ENCODE assay signal across 8 cellular contexts in genomic region chr17:7857724-7858486, GRCh38. TPM values are rescaled to one million over a fixed set of nuclear protein-coding genes. Genes with fewer than 3 reads are reported as not detected.
DNase-seq lines count a peak whose midpoint lies in the region; ATAC-seq and TF ChIP-seq lines count a peak whose summit lies in the region.

A gene with protein sequence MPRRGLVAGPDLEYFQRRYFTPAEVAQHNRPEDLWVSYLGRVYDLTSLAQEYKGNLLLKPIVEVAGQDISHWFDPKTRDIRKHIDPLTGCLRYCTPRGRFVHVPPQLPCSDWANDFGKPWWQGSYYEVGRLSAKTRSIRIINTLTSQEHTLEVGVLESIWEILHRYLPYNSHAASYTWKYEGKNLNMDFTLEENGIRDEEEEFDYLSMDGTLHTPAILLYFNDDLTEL (plus strand): TSS chr17:7858003. CDS start chr17:7858135, 132 bp downstream.

- H2AK5ac ChIP-seq in H9 (ENCODE audit: insufficient read length, low read length) = no peak within 1 kb of the TSS

- H3K79me2 ChIP-seq in H9 (ENCODE audit: insufficient read depth, low read length) (no peaks in the 10 kb centered on the region), parathyroid adenoma (peaks cover 8% of the 10 kb centered on the region)

- H3T11ph ChIP-seq in H9 (ENCODE audit: low read length) = no peak within 1 kb of the TSS

- no peak within 1 kb of the TSS for H3K23ac ChIP-seq in H9 (ENCODE audit: insufficient read length, low read depth, low read length)

- no peak within 1 kb of the TSS for H4K91ac ChIP-seq in H9 (ENCODE audit: insufficient read length, low read depth, low read length)

- ATAC-seq in activated naive CD4-positive, alpha-beta T cell treated with anti-CD3 and anti-CD28 coated beads, Interleukin-2, amount 50 U/mL, for 72 hours = peak; percentile 57 to 58

- H3K4me1 ChIP-seq in H9 (ENCODE audit: insufficient read depth, low read length) (no peaks in the 10 kb centered on the region; the same call in 1 of the 2 replicates), cardiac muscle cell (ENCODE audit: low read depth) (peaks cover 27% of the 10 kb centered on the region), parathyroid adenoma (peaks cover 13% of the 10 kb centered on the region)

- H3K4me1 Mint-ChIP-seq in H9 = peaks cover 18 to 24% of the 10 kb centered on the region in 2 experiments
- H3K4me1 Mint-ChIP-seq in type B pancreatic cell (ENCODE audit: unreplicated experiment) = peaks cover 28% of the 10 kb centered on the region

- H3K9me3 Mint-ChIP-seq in H9 (0 out of 5 replicates have a peak, but pooled peaks cover 0 to 3% of the 10 kb centered on the region in 2 experiments), type B pancreatic cell (no peaks in the 10 kb centered on the region)
- no peaks in the 10 kb centered on the region for H3K9me3 Mint-ChIP-seq in activated naive CD4-positive, alpha-beta T cell treated with anti-CD3 and anti-CD28 coated beads, Interleukin-2, amount 50 U/mL, for 72 hours

- H3K4me3 ChIP-seq in MG63 = peak within 1 kb of the TSS; percentile 82
- peak within 1 kb of the TSS; percentile 81 for H3K4me3 ChIP-seq in SK-N-MC
- H3K4me3 ChIP-seq in cardiac muscle cell = peak within 1 kb of the TSS; percentile 58
- peak within 1 kb of the TSS; percentile 80 for H3K4me3 ChIP-seq in parathyroid adenoma (ENCODE audit: low read depth, low read length)

- H3K27ac ChIP-seq in H9 (ENCODE audit: insufficient read length, low read depth, low read length) (no peak within 1 kb of the TSS), SK-N-MC (peak within 1 kb of the TSS; percentile 92), cardiac muscle cell (peak within 1 kb of the TSS; percentile 87), parathyroid adenoma (peak within 1 kb of the TSS; percentile 96)

- H3K23me2 ChIP-seq in H9 (ENCODE audit: insufficient read length, low read depth, low read length, poor library complexity, severe bottlenecking) = peaks cover 29% of the 10 kb centered on the region

- H3K27me3 ChIP-seq in H9 (ENCODE audit: insufficient read depth, low read length) (peaks cover 20% of the 10 kb centered on the region; the same call in 1 of the 2 replicates), MG63 (no peaks in the 10 kb centered on the region), cardiac muscle cell (no peaks in the 10 kb centered on the region), parathyroid adenoma (ENCODE audit: control insufficient read depth, insufficient read depth, low read length) (no peaks in the 10 kb centered on the region)

- no CpG with 5 or more reads among the region's 48 CpGs for WGBS in H9 (ENCODE audit: extremely low coverage, insufficient read length, low lambda C conversion rate)

- no peak within 1 kb of the TSS for H2AFZ ChIP-seq in H9 (ENCODE audit: low read length)
- peak within 1 kb of the TSS; percentile 72 for H2AFZ ChIP-seq in parathyroid adenoma

- no peak within 1 kb of the TSS for H3K56ac ChIP-seq in H9 (ENCODE audit: insufficient read length, low read depth, low read length)

- H3K14ac ChIP-seq in H9 (ENCODE audit: insufficient read depth, low read length) = peak within 1 kb of the TSS; percentile 92

- DNase-seq in ELR (ENCODE audit: low read depth) (peak; percentile 98), H9 (peak; percentile 93), MG63 (peak; percentile 92), SK-N-MC (ENCODE audit: low read depth, low spot score) (no peak), cardiac muscle cell (ENCODE audit: low read depth in 1 of 2, low spot score in 1 of 2) (peak; percentile 92 to 95), type B pancreatic cell (ENCODE audit: extremely low spot score, unreplicated experiment) (peak; percentile 85)
- peak; percentile 83 to 87 for DNase-seq in activated naive CD4-positive, alpha-beta T cell treated with anti-CD3 and anti-CD28 coated beads, Interleukin-2, amount 50 U/mL, for 72 hours (ENCODE audit: low spot score in 2 of 2)

- H3K4me3 Mint-ChIP-seq in H9 (no peak within 1 kb of the TSS), type B pancreatic cell (no peak within 1 kb of the TSS)

- H3K9me3 ChIP-seq in H9 (ENCODE audit: control insufficient read depth, low read depth, low read length) (no peaks in the 10 kb centered on the region), MG63 (no peaks in the 10 kb centered on the region), SK-N-MC (ENCODE audit: low read depth, low read length) (no peaks in the 10 kb centered on the region), cardiac muscle cell (ENCODE audit: low read depth) (no peaks in the 10 kb centered on the region), parathyroid adenoma (ENCODE audit: control insufficient read depth, low read length) (no peaks in the 10 kb centered on the region)

- no peak within 1 kb of the TSS for H4K8ac ChIP-seq in H9 (replicated peaks; ENCODE audit: insufficient read length, low read depth, low read length)

- no peak within 1 kb of the TSS for H2BK5ac ChIP-seq in H9 (ENCODE audit: insufficient read length, low read length)

- no peaks in the 10 kb centered on the region for H3K79me1 ChIP-seq in H9 (ENCODE audit: insufficient read depth, low read depth, low read length, poor library complexity, severe bottlenecking)

- H2BK120ac ChIP-seq in H9 (ENCODE audit: low read depth, low read length, poor library complexity, severe bottlenecking) = no peak within 1 kb of the TSS

- TF ChIP-seq CTCF in H9 (conservative IDR thresholded peaks at IDR 0.05) (no peak), cardiac muscle cell (IDR thresholded peaks at IDR 0.05; ENCODE audit: low read depth, low read length) (no peak), parathyroid adenoma (IDR thresholded peaks at IDR 0.05) (no peak), type B pancreatic cell (conservative IDR thresholded peaks at IDR 0.05) (no peak)

- peak within 1 kb of the TSS; percentile 89 for H3K9ac ChIP-seq in H9 (ENCODE audit: extremely low read depth, insufficient read length, low read length)
- H3K9ac ChIP-seq in SK-N-MC (ENCODE audit: insufficient read length) = peak within 1 kb of the TSS; percentile 86
- H3K9ac ChIP-seq in parathyroid adenoma = peak within 1 kb of the TSS; percentile 34

- H3K4me2 ChIP-seq in H9 (ENCODE audit: insufficient read depth, insufficient read length, low read length) (peak within 1 kb of the TSS; percentile 97), parathyroid adenoma (ENCODE audit: low read length) (peak within 1 kb of the TSS; percentile 86)

- H3K36me3 ChIP-seq in MG63 = peaks cover 46% of the 10 kb centered on the region
- H3K36me3 ChIP-seq in SK-N-MC (ENCODE audit: insufficient read depth, low read length) = peaks cover 27% of the 10 kb centered on the region
- H3K36me3 ChIP-seq in cardiac muscle cell = no peaks in the 10 kb centered on the region
- H3K36me3 ChIP-seq in parathyroid adenoma (ENCODE audit: control insufficient read depth, insufficient read depth, low read length) = no peaks in the 10 kb centered on the region

- no peak within 1 kb of the TSS for H4K5ac ChIP-seq in H9 (ENCODE audit: insufficient read length, low read depth, low read length)

- H2BK20ac ChIP-seq in H9 (ENCODE audit: low read depth, low read length, poor library complexity, severe bottlenecking) = no peak within 1 kb of the TSS

- H3K27ac Mint-ChIP-seq in H9 (no peak within 1 kb of the TSS; a peak in 1 of 7 replicates), type B pancreatic cell (no peak within 1 kb of the TSS)
- H3K27ac Mint-ChIP-seq in activated naive CD4-positive, alpha-beta T cell treated with anti-CD3 and anti-CD28 coated beads, Interleukin-2, amount 50 U/mL, for 72 hours = no peak within 1 kb of the TSS

- no peak within 1 kb of the TSS for H3K4ac ChIP-seq in H9 (ENCODE audit: low read depth, low read length)

- no peak within 1 kb of the TSS for H2BK15ac ChIP-seq in H9 (ENCODE audit: low read depth, low read length)

- peak within 1 kb of the TSS; percentile 94 for H3K18ac ChIP-seq in H9 (ENCODE audit: insufficient read length, low read depth, low read length)

- peaks cover 10% of the 10 kb centered on the region for H3K27me3 Mint-ChIP-seq in H9 (ENCODE audit: low read depth)
- H3K27me3 Mint-ChIP-seq in type B pancreatic cell = no peaks in the 10 kb centered on the region

- no peaks in the 10 kb centered on the region for H4K20me1 ChIP-seq in H9 (ENCODE audit: control insufficient read depth, insufficient read depth, insufficient read length)

- H2BK12ac ChIP-seq in H9 (ENCODE audit: insufficient read length, low read depth, low read length) = no peak within 1 kb of the TSS

- H3K36me3 Mint-ChIP-seq in H9 (ENCODE audit: insufficient read depth in 1 of 3, low read depth in 3 of 3) = peaks cover 0 to 23% (median 6%) of the 10 kb centered on the region in 3 experiments; a peak in 3 of 7 replicates
- H3K36me3 Mint-ChIP-seq in activated naive CD4-positive, alpha-beta T cell treated with anti-CD3 and anti-CD28 coated beads, Interleukin-2, amount 50 U/mL, for 72 hours = no peaks in the 10 kb centered on the region
- H3K36me3 Mint-ChIP-seq in type B pancreatic cell = peaks cover 14% of the 10 kb centered on the region

RNA-seq across cellular contexts. Expression of the gene that starts here (rescaled TPM):
- 17.1 and 18.0 TPM in 2 replicates for total RNA-seq in H9 (2021)
- 18.2 and 38.2 TPM in 2 replicates for total RNA-seq in MG63 (2014; rRNA removed; shearing (Covaris generic); ENCODE audit: low replicate concordance)
- total RNA-seq in activated naive CD4-positive, alpha-beta T cell treated with anti-CD3 and anti-CD28 coated beads, Interleukin-2, amount 50 U/mL, for 72 hours = 10 to 100 TPM in 1 of 2 donors, 1 to 10 TPM in 1; 8.0 to 20.2 TPM
- total RNA-seq in cardiac muscle cell = 14.0 and 14.3 TPM in 2 replicates
- 10.7 and 13.7 TPM in 2 replicates for polyA plus RNA-seq in cardiac muscle cell
- total RNA-seq in type B pancreatic cell (ENCODE audit: low replicate concordance) = 16.6 and 17.9 TPM in 2 replicates

Comparison
In these comparisons a context has a peak if more than half of its experiments do, and no peak if none do; other contexts are left out.
1. H3K9ac ChIP-seq: peak in every context shown above with its lines; median percentile 89 in H9; 86 in SK-N-MC; 34 in parathyroid adenoma.